24 cellular contexts compared by ENCODE assay signal in genomic region chr1:229142496-229142895, GRCh38.
"Had no signal": no experiment of that assay in that cellular context is flagged by ENCODE, and none has a peak within 500 bp of the region (broad histone marks: within the 10 kb centered on the region; RNA-seq: fewer than 3 reads in every experiment).

No MANE protein-coding gene starts in this region.

- H3K9ac ChIP-seq: KMS-11 had no signal

- H3K27me3 ChIP-seq: SJSA1 had no signal

- H3K36me3 ChIP-seq: SJSA1 had no signal

- H3K4me3 ChIP-seq: K562, SJSA1, SK-N-MC had no signal

- ATAC-seq: K562 had no signal

- H3K9me3 ChIP-seq: SJSA1 had no signal

- H3K4me2 ChIP-seq: KMS-11 had no signal

- DNase-seq: MM.1S, NCI-H1092 treated with DMSO at 0.1 percent for 48 hours, NCI-H1436, NCI-H1930, NCI-H2081, NCI-H2107, NCI-H226, NCI-H446, NCI-H510A, NCI-H524 treated with DMSO at 0.1 percent for 48 hours, NCI-H69, NCI-H774, Right ventricle myocardium superior, RPMI8226, SIG-M5, SW 1271 had no signal

- FAIRE-seq: HTR-8/SVneo, K562, RCC 7860 had no signal

- H3K27ac ChIP-seq: HL-60, KMS-11, SJSA1, SK-N-MC had no signal

- H3K27ac Mint-ChIP-seq: IgD-negative memory B cell had no signal
